In the genomic region with DNA sequence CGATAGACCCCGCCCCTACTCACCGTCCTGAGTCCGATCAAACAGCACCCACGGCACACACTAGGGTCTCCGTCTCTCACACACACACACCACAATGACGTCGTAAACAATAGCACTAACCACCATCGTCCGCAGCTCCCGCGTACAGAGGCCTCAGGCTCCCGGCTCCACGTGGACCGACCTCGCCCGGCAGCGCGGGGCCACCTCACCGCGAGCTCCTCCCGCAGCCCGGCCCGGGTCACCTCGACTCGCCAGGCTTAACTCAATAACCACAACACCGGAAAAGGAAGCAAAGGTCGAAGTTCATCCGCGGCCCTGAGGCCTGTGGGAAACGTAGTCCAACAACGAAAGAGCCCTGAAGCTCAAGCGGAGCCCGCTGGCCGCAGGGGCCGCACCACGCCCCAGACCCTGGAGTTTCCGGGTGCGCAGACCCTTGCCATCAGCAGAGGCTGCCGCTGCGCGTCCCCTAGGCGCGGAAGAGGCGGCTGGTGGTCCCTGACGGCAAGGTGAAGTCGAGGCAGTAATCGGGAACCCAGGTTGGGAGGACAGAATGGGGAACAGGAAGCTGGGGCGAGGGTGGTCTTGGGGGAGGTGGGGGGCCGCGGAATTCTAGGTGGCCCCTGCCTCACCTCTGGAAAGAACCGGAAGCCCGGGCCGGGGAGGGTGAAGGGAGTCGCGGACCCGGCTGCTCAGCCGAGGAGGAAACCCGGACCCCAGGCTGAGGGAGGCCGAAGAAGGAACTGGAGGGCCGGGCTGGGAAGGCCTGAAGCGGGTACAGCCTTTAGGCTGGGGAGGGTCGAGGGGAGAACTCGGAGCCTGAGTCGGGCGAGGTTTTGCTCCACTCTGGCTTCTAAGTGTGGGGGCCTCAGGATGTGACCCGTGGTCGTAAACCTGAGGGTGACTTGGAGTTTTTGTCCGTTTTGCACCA, we compare ENCODE assay signal across 8 cellular contexts. TPM values are rescaled to one million over a fixed set of nuclear protein-coding genes. Genes with fewer than 3 reads are reported as not detected.
DNase-seq lines count a peak whose midpoint lies in the region; ATAC-seq, FAIRE-seq and TF ChIP-seq lines count a peak whose summit lies in the region.

A gene (minus strand): TSS at position 273 of the 928 bp plus-strand sequence. CDS start 946 bp downstream, outside the sequence.

- peak within 1 kb of the TSS; percentile 86 to 100 (median 95) for H3K4me3 Mint-ChIP-seq in naive B cell
- peak within 1 kb of the TSS; percentile 93 for H3K4me3 Mint-ChIP-seq in stimulated activated memory B cell treated with anti-CD40 and anti-IgM and Interleukin-4, amounts not matched to agents 10 μg/mL and 1 μg/mL and 100 μg/mL, for 72 hours

- peaks cover 37% of the 10 kb centered on the region for H3K36me3 ChIP-seq in DND-41 (ENCODE audit: insufficient read depth, low read length)
- peaks cover 41% of the 10 kb centered on the region for H3K36me3 ChIP-seq in KOPT-K1 (ENCODE audit: insufficient read depth, low read length)
- peaks cover 2% of the 10 kb centered on the region for H3K36me3 ChIP-seq in fibroblast of lung (ENCODE audit: control insufficient read depth, insufficient read depth, low read length)

- ATAC-seq in DND-41 (ENCODE audit: insufficient read depth, low read depth): peak; percentile 91
- peak; percentile 90 for ATAC-seq in GM21786 (IDR thresholded peaks at IDR 0.05; ENCODE audit: unreplicated experiment)
- peak; percentile 88 to 90 for ATAC-seq in naive B cell (ENCODE audit: low read depth in 2 of 2)
- peak; percentile 97 for ATAC-seq in stimulated activated memory B cell treated with anti-CD40 and anti-IgM and Interleukin-4, amounts not matched to agents 10 μg/mL and 1 μg/mL and 100 μg/mL, for 72 hours

- H3K79me2 ChIP-seq in DND-41 (ENCODE audit: insufficient read depth, low read length) (peaks cover 91% of the 10 kb centered on the region), fibroblast of lung (ENCODE audit: control insufficient read depth, insufficient read depth, low read length) (peaks cover 17% of the 10 kb centered on the region)

- peak within 1 kb of the TSS; percentile 87 for H3K27ac ChIP-seq in DND-41 (ENCODE audit: low read length)
- H3K27ac ChIP-seq in KOPT-K1 (ENCODE audit: low read depth, low read length, poor library complexity, severe bottlenecking): peak within 1 kb of the TSS; percentile 86
- H3K27ac ChIP-seq in fibroblast of lung (ENCODE audit: insufficient read depth, low read length): peak within 1 kb of the TSS; percentile 67

- peaks cover 0 to 22% of the 10 kb centered on the region in 2 donors for H3K36me3 Mint-ChIP-seq in naive B cell
- peaks cover 62% of the 10 kb centered on the region for H3K36me3 Mint-ChIP-seq in stimulated activated memory B cell treated with anti-CD40 and anti-IgM and Interleukin-4, amounts not matched to agents 10 μg/mL and 1 μg/mL and 100 μg/mL, for 72 hours

- H3K4me3 ChIP-seq in DND-41 (ENCODE audit: low read depth in 1 of 2, low read length in 2 of 2): peak within 1 kb of the TSS; percentile 70 to 86
- peak within 1 kb of the TSS; percentile 46 to 93 (median 76) for H3K4me3 ChIP-seq in fibroblast of lung (replicated peaks in 1 of 4; ENCODE audit: control extremely low read depth in 1 of 4, insufficient read depth in 1 of 4, low read depth in 3 of 4, low read length in 4 of 4)

- H3K4me2 ChIP-seq in DND-41 (ENCODE audit: insufficient read depth, low read length) (peak within 1 kb of the TSS; percentile 85), fibroblast of lung (ENCODE audit: extremely low read depth, insufficient read depth, low read length) (peak within 1 kb of the TSS; percentile 99)

- H2AFZ ChIP-seq in DND-41 (ENCODE audit: low read depth, low read length) (peak within 1 kb of the TSS; percentile 88), fibroblast of lung (ENCODE audit: low read length) (peak within 1 kb of the TSS; percentile 91)

- TF ChIP-seq CTCF in DND-41 (IDR thresholded peaks at IDR 0.05; ENCODE audit: borderline replicate concordance, extremely low read depth, low read length, poor library complexity, severe bottlenecking) (no peak), fibroblast of lung (conservative IDR thresholded peaks at IDR 0.05 in 1 of 2, IDR thresholded peaks at IDR 0.05 in 1 of 2; ENCODE audit: low read depth in 1 of 2, low read length in 2 of 2) (no peak)

- no peak for FAIRE-seq in RCC 7860 (lab: Jason Lieb, UNC)

- no peaks in the 10 kb centered on the region for H3K27me3 ChIP-seq in DND-41 (ENCODE audit: insufficient read depth, low read length, poor library complexity)
- H3K27me3 ChIP-seq in fibroblast of lung (ENCODE audit: control insufficient read depth, insufficient read depth, low read length): no peaks in the 10 kb centered on the region

- H3K4me1 ChIP-seq in DND-41 (ENCODE audit: insufficient read depth, low read length) (peaks cover 29% of the 10 kb centered on the region), fibroblast of lung (ENCODE audit: control insufficient read depth, extremely low read depth, insufficient read depth, low read length) (no peaks in the 10 kb centered on the region)

- H3K27ac Mint-ChIP-seq in naive B cell: peak within 1 kb of the TSS; percentile 95 to 99 (median 98)
- H3K27ac Mint-ChIP-seq in stimulated activated memory B cell treated with anti-CD40 and anti-IgM and Interleukin-4, amounts not matched to agents 10 μg/mL and 1 μg/mL and 100 μg/mL, for 72 hours: peak within 1 kb of the TSS; percentile 94

- peak; percentile 88 for DNase-seq in DND-41
- DNase-seq in RCC 7860 (ENCODE audit: low spot score): peak; percentile 76
- peak; percentile 73 for DNase-seq in activated T-helper 1 cell treated with Interleukin-2 at 50 U/mL for 16 hours (ENCODE audit: low read depth)
- DNase-seq in fibroblast of lung (ENCODE audit: low read depth in 2 of 2): peak; percentile 90 to 91
- peak; percentile 86 for DNase-seq in naive B cell

- H3K4me1 Mint-ChIP-seq in naive B cell: peaks cover 30 to 46% (median 41%) of the 10 kb centered on the region in 3 donors
- H3K4me1 Mint-ChIP-seq in stimulated activated memory B cell treated with anti-CD40 and anti-IgM and Interleukin-4, amounts not matched to agents 10 μg/mL and 1 μg/mL and 100 μg/mL, for 72 hours: peaks cover 37% of the 10 kb centered on the region

- no peaks in the 10 kb centered on the region for H3K27me3 Mint-ChIP-seq in naive B cell
- no peaks in the 10 kb centered on the region for H3K27me3 Mint-ChIP-seq in stimulated activated memory B cell treated with anti-CD40 and anti-IgM and Interleukin-4, amounts not matched to agents 10 μg/mL and 1 μg/mL and 100 μg/mL, for 72 hours

- H3K9me3 Mint-ChIP-seq in naive B cell: peaks cover 0 to 3% (median 0%) of the 10 kb centered on the region in 7 donors
- H3K9me3 Mint-ChIP-seq in stimulated activated memory B cell treated with anti-CD40 and anti-IgM and Interleukin-4, amounts not matched to agents 10 μg/mL and 1 μg/mL and 100 μg/mL, for 72 hours: no peaks in the 10 kb centered on the region

- H3K9me3 ChIP-seq in DND-41 (ENCODE audit: insufficient read depth, low read length, severe bottlenecking): no peaks in the 10 kb centered on the region
- peaks cover 12% of the 10 kb centered on the region for H3K9me3 ChIP-seq in KOPT-K1 (ENCODE audit: insufficient read depth, low read length, poor library complexity, severe bottlenecking)
- no peaks in the 10 kb centered on the region for H3K9me3 ChIP-seq in fibroblast of lung (ENCODE audit: control insufficient read depth, insufficient read depth, low read depth, low read length)

- H4K20me1 ChIP-seq in DND-41 (ENCODE audit: insufficient read depth, low read length): 0 out of 2 replicates have a peak, but pooled peaks cover 2% of the 10 kb centered on the region
- no peaks in the 10 kb centered on the region for H4K20me1 ChIP-seq in fibroblast of lung (ENCODE audit: control insufficient read depth, extremely low read depth, insufficient read depth, low read length)

- peak within 1 kb of the TSS; percentile 71 for H3K9ac ChIP-seq in DND-41 (ENCODE audit: low read depth, low read length)
- H3K9ac ChIP-seq in fibroblast of lung (ENCODE audit: insufficient read depth, low read length): peak within 1 kb of the TSS; percentile 87

RNA-seq across cellular contexts. Expression of the gene that starts here (rescaled TPM):
- total RNA-seq in fibroblast of lung: 10.2 and 10.8 TPM in 2 replicates
- 5.5 and 7.7 TPM in 2 replicates for polyA plus RNA-seq in fibroblast of lung
- polyA plus RNA-seq in fibroblast of lung (2012): 3.4 and 4.4 TPM in 2 replicates
- polyA minus RNA-seq in fibroblast of lung (ENCODE audit: low replicate concordance): 4.3 and 4.5 TPM in 2 replicates
- polyA plus RNA-seq in naive B cell (ENCODE audit: low read depth in 6 of 6): 10 to 100 TPM in 3 of 6 donors, 1 to 10 TPM in 3; 5.9 to 10.8 (median 9.5) TPM

Comparison
In these comparisons a context has a peak if more than half of its experiments do, and no peak if none do; other contexts are left out.
1. Peak in every context shown above with its lines: DNase-seq, ATAC-seq, H3K4me3 ChIP-seq and H3K27ac ChIP-seq.